27 cellular contexts compared by ENCODE assay signal in the genomic region with DNA sequence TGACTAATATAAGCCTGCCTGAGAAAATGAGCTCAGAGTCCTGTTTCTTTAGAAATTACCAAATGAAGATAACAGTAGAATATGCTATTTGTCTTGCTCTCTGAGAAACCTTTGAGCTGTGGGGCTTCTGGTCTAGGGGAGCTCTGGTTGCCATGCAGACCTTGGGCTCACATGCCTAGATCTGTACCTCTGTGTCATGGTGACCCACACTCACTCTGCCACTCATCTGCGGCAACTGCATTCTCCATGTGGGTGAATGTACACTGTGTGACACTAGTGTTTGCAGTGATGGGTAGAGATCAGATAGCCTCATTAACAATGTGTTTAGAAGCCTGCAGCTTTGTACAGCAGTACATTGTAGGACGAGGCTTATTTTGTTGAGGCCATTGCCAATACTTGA.
"Had no signal": no experiment of that assay in that cellular context is flagged by ENCODE, and none has a peak within 500 bp of the region (broad histone marks: within the 10 kb centered on the region; RNA-seq: fewer than 3 reads in every experiment).

No MANE protein-coding gene starts in this region.

- DNase-seq: activated CD4-positive, alpha-beta T cell treated with anti-CD3 and anti-CD28 coated beads, Interleukin-2, amount 10 ng/mL, durations not matched to agents 24 days and 14 days; activated CD4-positive, alpha-beta T cell treated with anti-CD3 and anti-CD28 coated beads, Interleukin-2, amount 50 U/mL, for 48 hours; activated CD4-positive, CD25-positive, alpha-beta regulatory T cell treated with anti-CD3 and anti-CD28 coated beads, Interleukin-2, amount 50 U/mL, for 72 hours; activated CD8-positive, alpha-beta memory T cell treated with anti-CD3 and anti-CD28 coated beads, Interleukin-2, amount 10 ng/mL, durations not matched to agents 7 days and 5 days; activated effector memory CD4-positive, alpha-beta T cell treated with anti-CD3 and anti-CD28 coated beads, Interleukin-2, amount 50 U/mL, for 16 hours; activated naive CD4-positive, alpha-beta T cell treated with Interleukin-2 at 50 U/mL for 16 hours; activated naive CD8-positive, alpha-beta T cell treated with anti-CD3 and anti-CD28 coated beads, Interleukin-2, amount 50 U/mL, for 24 hours; activated T-cell treated with anti-CD3 and anti-CD28 coated beads, Interleukin-2, amount 50 U/mL, for 4 hours; amygdala; brain microvascular endothelial cell; MG63; NCI-H1105; NCI-H1436; NCI-H1694 treated with DMSO at 0.1 percent for 48 hours; NCI-H2029 treated with DMSO at 0.1 percent for 48 hours; NCI-H345; NCI-H510A; NCI-H526 treated with DMSO at 0.1 percent for 48 hours; Peyer's patch; Right ventricle myocardium superior; SJCRH30; SW 1271 had no signal

- H3K9me3 ChIP-seq: MG63, Peyer's patch, SJCRH30 had no signal

- H3K27me3 ChIP-seq: brain microvascular endothelial cell, cardiac muscle cell, MG63, Peyer's patch, SJCRH30 had no signal

- ATAC-seq: activated CD8-positive, alpha-beta memory T cell treated with anti-CD3 and anti-CD28 coated beads, Interleukin-2, amount 10 ng/mL, durations not matched to agents 7 days and 5 days; activated naive CD4-positive, alpha-beta T cell treated with anti-CD3 and anti-CD28 coated beads, Interleukin-2, amount 50 U/mL, for 72 hours; activated naive CD8-positive, alpha-beta T cell treated with anti-CD3 and anti-CD28 coated beads, Interleukin-2, amount 50 U/mL, for 24 hours; activated T-cell treated with anti-CD3 and anti-CD28 coated beads, Interleukin-2, amount 50 U/mL, for 4 hours; SK-N-SH treated with all-trans-retinoic acid at 6 μM for 48 hours; WTC11 had no signal

- H3K36me3 ChIP-seq: brain microvascular endothelial cell, cardiac muscle cell, MG63, Peyer's patch, SJCRH30 had no signal

- H3K27ac ChIP-seq: brain microvascular endothelial cell, cardiac muscle cell, Peyer's patch, RWPE1, SJCRH30 had no signal

- H3K4me3 ChIP-seq: cardiac muscle cell, MG63, Peyer's patch, SJCRH30 had no signal

- H3K4me1 ChIP-seq: Peyer's patch, SJCRH30 had no signal
